30 cellular contexts compared by ENCODE assay signal in the genomic region with DNA sequence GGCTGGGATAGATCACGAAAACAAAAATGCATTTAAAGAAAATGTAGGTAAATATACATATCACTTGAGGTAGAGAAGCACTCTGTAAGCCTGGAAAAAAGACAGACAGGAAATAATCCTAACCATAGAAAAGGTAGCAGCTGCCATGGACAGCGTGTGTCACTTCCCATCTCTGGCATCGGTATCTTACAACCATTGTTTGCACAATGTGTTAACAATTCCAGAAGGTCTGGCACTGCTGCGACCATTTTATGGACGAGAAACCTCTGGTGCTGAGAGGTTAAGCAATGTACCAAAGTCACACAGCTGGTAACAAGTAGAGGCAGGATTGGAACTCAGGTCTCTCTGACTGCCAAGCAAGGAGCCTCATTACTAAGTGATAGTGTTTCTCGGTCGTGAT. TPM values are rescaled to one million over a fixed set of nuclear protein-coding genes. Genes with fewer than 3 reads are reported as not detected.
DNase-seq lines count a peak whose midpoint lies in the region; ATAC-seq and TF ChIP-seq lines count a peak whose summit lies in the region.
"Had no signal": no experiment of that assay in that cellular context is flagged by ENCODE, and none has a peak within 500 bp of the region (broad histone marks: within the 10 kb centered on the region; RNA-seq: fewer than 3 reads in every experiment).

No MANE protein-coding gene starts in this region.

- H3K36me3 ChIP-seq in aorta (ENCODE audit: control insufficient read depth in 1 of 2, insufficient read depth in 2 of 2, low read length in 1 of 2) = no peaks in the 10 kb centered on the region
- H3K36me3 ChIP-seq: gastroesophageal sphincter, ovary, right lobe of liver, stomach, tibial nerve had no signal

- peaks cover 31% of the 10 kb centered on the region for H3K4me1 Mint-ChIP-seq in HFFc6 (ENCODE audit: low read depth)
- peaks cover 12% of the 10 kb centered on the region for H3K4me1 Mint-ChIP-seq in neural crest cell
- H3K4me1 Mint-ChIP-seq in natural killer cell = no peaks in the 10 kb centered on the region
- no peaks in the 10 kb centered on the region for H3K4me1 Mint-ChIP-seq in Calu3 (ENCODE audit: low read depth, unreplicated experiment)
- H3K4me1 Mint-ChIP-seq: T-helper 17 cell had no signal

- H3K27me3 Mint-ChIP-seq in HFFc6 (ENCODE audit: insufficient read depth) (peaks cover 6% of the 10 kb centered on the region), neural crest cell (ENCODE audit: low read depth) (peaks cover 19% of the 10 kb centered on the region), natural killer cell (ENCODE audit: low read depth in 2 of 2) (peaks cover 4 to 6% of the 10 kb centered on the region in 2 donors), Calu3 (ENCODE audit: unreplicated experiment) (no peaks in the 10 kb centered on the region)

- no peaks in the 10 kb centered on the region for H3K4me1 ChIP-seq in aorta (ENCODE audit: control insufficient read depth in 1 of 2, insufficient read depth in 2 of 2, low read length in 2 of 2)

- ATAC-seq in natural killer cell (no peak), aorta (ENCODE audit: low FRiP score) (no peak)
- ATAC-seq: activated CD8-positive, alpha-beta T cell treated with anti-CD3 and anti-CD28 coated beads, Interleukin-2, amount 10 ng/mL, durations not matched to agents 7 days and 5 days; body of pancreas; gastroesophageal sphincter; GM23338; left lobe of liver; naive thymus-derived CD8-positive, alpha-beta T cell; Panc1; right lobe of liver; T-helper 17 cell had no signal

- H3K27ac Mint-ChIP-seq in HFFc6 = no peak overlapping the region
- H3K27ac Mint-ChIP-seq in neural crest cell (ENCODE audit: unreplicated experiment) = no peak overlapping the region
- H3K27ac Mint-ChIP-seq in natural killer cell = no peak overlapping the region
- H3K27ac Mint-ChIP-seq in Calu3 (ENCODE audit: unreplicated experiment) = no peak overlapping the region
- H3K27ac Mint-ChIP-seq: activated CD8-positive, alpha-beta T cell treated with anti-CD3 and anti-CD28 coated beads, Interleukin-2, amount 10 ng/mL, durations not matched to agents 7 days and 5 days; GM23338; mesothelial cell of epicardium; naive thymus-derived CD8-positive, alpha-beta T cell; T-helper 17 cell had no signal

- no peak for TF ChIP-seq CTCF in HFFc6 (IDR thresholded peaks at IDR 0.05)
- TF ChIP-seq CTCF in neural crest cell (conservative IDR thresholded peaks at IDR 0.05) = no peak
- no peak for TF ChIP-seq CTCF in natural killer cell (IDR thresholded peaks at IDR 0.05)
- TF ChIP-seq CTCF in Calu3 (IDR thresholded peaks at IDR 0.05; ENCODE audit: unreplicated experiment) = no peak

- H3K4me3 Mint-ChIP-seq in HFFc6 (peak overlapping the region; percentile 32; the same call in 1 of the 2 replicates), neural crest cell (peak overlapping the region; percentile 69), natural killer cell (no peak overlapping the region), Calu3 (ENCODE audit: low read depth, unreplicated experiment) (no peak overlapping the region)
- H3K4me3 Mint-ChIP-seq: activated CD8-positive, alpha-beta T cell treated with anti-CD3 and anti-CD28 coated beads, Interleukin-2, amount 10 ng/mL, durations not matched to agents 7 days and 5 days; GM23338; mesothelial cell of epicardium; naive thymus-derived CD8-positive, alpha-beta T cell; T-helper 17 cell had no signal

- peak; percentile 6 for DNase-seq in DMS153 treated with DMSO at 0.1 percent for 48 hours (lab: John Stamatoyannopoulos, UW; ENCODE audit: unreplicated experiment)
- no peak for DNase-seq in HFFc6
- peak; percentile 20 for DNase-seq in RPMI7951 (ENCODE audit: low read depth)
- no peak for DNase-seq in neural crest cell (ENCODE audit: low read depth, low spot score)
- DNase-seq in natural killer cell = no peak
- no peak for DNase-seq in Calu3
- DNase-seq in aorta = no peak
- DNase-seq in NOMO-1 (lab: John Stamatoyannopoulos, UW; ENCODE audit: unreplicated experiment in 2 of 2) = no peak
- DNase-seq: activated CD8-positive, alpha-beta T cell treated with anti-CD3 and anti-CD28 coated beads, Interleukin-2, amount 10 ng/mL, durations not matched to agents 7 days and 5 days; activated effector memory CD4-positive, alpha-beta T cell treated with anti-CD3 and anti-CD28 coated beads, Interleukin-2, amount 50 U/mL, for 16 hours; activated T-cell treated with anti-CD3 and anti-CD28 coated beads for 4 hours; body of pancreas; erythroblast; hippocampal formation; naive thymus-derived CD8-positive, alpha-beta T cell; NCI-H187; NCI-H446 treated with DMSO at 0.1 percent for 48 hours; NK-92 treated with Interleukin-12 subunit alpha and Interleukin-12 subunit beta, amount 100 ng/mL, for 24 hours; ovary; right lobe of liver; stomach; T-helper 17 cell had no signal

- H3K27ac ChIP-seq in aorta (ENCODE audit: low read depth in 1 of 2, low read length in 2 of 2) = no peak overlapping the region
- H3K27ac ChIP-seq: body of pancreas, gastroesophageal sphincter, ovary, right lobe of liver, stomach, tibial nerve had no signal

- WGBS in aorta, 2 donors = 50 to 60% methylated on average over 7 of the region's 7 CpGs

- no peak overlapping the region for H3K4me3 ChIP-seq in aorta (ENCODE audit: low read length in 2 of 2)
- H3K4me3 ChIP-seq: body of pancreas, gastroesophageal sphincter, GM23338, ovary, right lobe of liver, stomach, tibial nerve had no signal

- no peaks in the 10 kb centered on the region for H3K9me3 Mint-ChIP-seq in HFFc6
- H3K9me3 Mint-ChIP-seq in neural crest cell = no peaks in the 10 kb centered on the region
- no peaks in the 10 kb centered on the region for H3K9me3 Mint-ChIP-seq in natural killer cell
- no peaks in the 10 kb centered on the region for H3K9me3 Mint-ChIP-seq in Calu3 (ENCODE audit: low read depth, unreplicated experiment)
- H3K9me3 Mint-ChIP-seq: GM23338 had no signal

- no TSS peak for BruUV-seq in Calu3 (replicated peaks; lab: Mats Ljungman, UMichigan)

- CTCF ChIA-PET in Calu3 (lab: Charles Lee) = no interaction called here

- no peaks in the 10 kb centered on the region for H3K9me3 ChIP-seq in aorta (ENCODE audit: control insufficient read depth, low read length)
- H3K9me3 ChIP-seq: body of pancreas, gastroesophageal sphincter, ovary, right lobe of liver, tibial nerve had no signal

- H3K36me3 Mint-ChIP-seq in HFFc6 (ENCODE audit: low read depth) (no peaks in the 10 kb centered on the region; the same call in 1 of the 2 replicates), neural crest cell (ENCODE audit: low read depth) (no peaks in the 10 kb centered on the region), natural killer cell (no peaks in the 10 kb centered on the region), Calu3 (ENCODE audit: insufficient read depth, unreplicated experiment) (peaks cover 9% of the 10 kb centered on the region)
- H3K36me3 Mint-ChIP-seq: mesothelial cell of epicardium; naive thymus-derived CD8-positive, alpha-beta T cell had no signal

- intact Hi-C loops in natural killer cell (cut with micrococcal nuclease) = no loop called here
- intact Hi-C loops in Calu3 (cut with micrococcal nuclease; ENCODE audit: unreplicated experiment) = loop anchor here (10.0 kb wide), 1 partner anchor 262 kb away; no protein-coding TSS in a partner anchor
- intact Hi-C loops in aorta (cut with DNase I) = no loop called here

- H3K27me3 ChIP-seq in aorta (ENCODE audit: control insufficient read depth in 1 of 2, insufficient read depth in 2 of 2, low read length in 1 of 2) = no peaks in the 10 kb centered on the region
- H3K27me3 ChIP-seq: body of pancreas, ovary, right lobe of liver had no signal

RNA-seq across cellular contexts. Expression of a gene that starts 1.7 kb away (rescaled TPM):
- not detected for total RNA-seq in HFFc6 (2021; fragmentation: NEBNext Ultra II Directional; extraction: Animal tissue kit (Norgen Biotek cat#: 25700))
- not detected in 2 replicates for total RNA-seq in RPMI7951 (2014; rRNA removed; shearing (Covaris generic))
- 0.98 and 1.2 TPM in 2 replicates for total RNA-seq in neural crest cell
- not detected for total RNA-seq in natural killer cell
- total RNA-seq in Calu3 (2022) = 1.6 and 2.9 TPM in 2 replicates
- total RNA-seq in aorta = not detected
- not detected for polyA plus RNA-seq in aorta
- total RNA-seq: activated CD8-positive, alpha-beta T cell treated with anti-CD3 and anti-CD28 coated beads, Interleukin-2, amount 10 ng/mL, durations not matched to agents 7 days and 5 days; chondrocyte; gastroesophageal sphincter; left lobe of liver; naive thymus-derived CD8-positive, alpha-beta T cell; ovary; SK-MEL-5; T-helper 17 cell; tibial nerve had no signal
- polyA plus RNA-seq: naive thymus-derived CD8-positive, alpha-beta T cell; ovary; stomach had no signal

Comparison
In these comparisons a context has a peak if more than half of its experiments do, and no peak if none do; other contexts are left out.
1. DNase-seq: peak in DMS153 treated with DMSO at 0.1 percent for 48 hours (single experiment) and RPMI7951 (single experiment); none in HFFc6 (single experiment), neural crest cell (single experiment), natural killer cell (single experiment), Calu3 (single experiment), aorta (0 of 2) and NOMO-1 (0 of 2).
2. H3K4me3 Mint-ChIP-seq: peak in HFFc6 (single experiment) and neural crest cell (single experiment); none in natural killer cell (single experiment) and Calu3 (single experiment).